In the genomic region with DNA sequence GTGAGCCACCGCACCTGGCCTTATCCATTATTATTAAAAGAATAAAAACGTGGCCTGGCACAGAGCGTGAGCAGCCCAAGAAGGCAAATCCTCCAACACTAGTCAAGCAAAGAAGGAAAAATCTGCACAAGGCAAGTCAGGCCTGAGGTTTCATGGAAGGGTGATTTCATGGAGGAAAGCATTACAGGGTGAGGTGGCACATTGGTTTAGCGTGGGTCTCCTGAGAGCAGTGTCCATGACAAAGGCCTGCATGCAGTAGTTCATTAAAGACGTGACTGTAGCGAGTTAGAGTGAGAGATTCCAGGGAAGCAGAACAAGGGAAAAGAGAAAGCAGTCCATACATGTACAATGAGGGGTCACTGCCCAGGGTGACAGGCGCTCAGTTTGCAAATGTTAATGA, we compare ENCODE assay signal across 17 cellular contexts.
DNase-seq lines count a peak whose midpoint lies in the region; ATAC-seq, FAIRE-seq and TF ChIP-seq lines count a peak whose summit lies in the region.
"Had no signal": no experiment of that assay in that cellular context is flagged by ENCODE, and none has a peak within 500 bp of the region (broad histone marks: within the 10 kb centered on the region; RNA-seq: fewer than 3 reads in every experiment).

No MANE protein-coding gene starts in this region.

- no peak overlapping the region for H3K9ac ChIP-seq in H9 (ENCODE audit: extremely low read depth, insufficient read length, low read length)
- no peak overlapping the region for H3K9ac ChIP-seq in mesendoderm (ENCODE audit: low read length)
- H3K9ac ChIP-seq: BLaER1, GM23248 had no signal

- H3K27ac ChIP-seq in H9 (ENCODE audit: insufficient read length, low read depth, low read length) (no peak overlapping the region), mesendoderm (ENCODE audit: low read depth, low read length) (no peak overlapping the region)
- H3K27ac ChIP-seq: BLaER1, GM23248 had no signal

- H3K14ac ChIP-seq in H9 (ENCODE audit: insufficient read depth, low read length) = no peak overlapping the region

- TF ChIP-seq CTCF in H9 (conservative IDR thresholded peaks at IDR 0.05) = no peak
- TF ChIP-seq CTCF in bronchial epithelial cell (IDR thresholded peaks at IDR 0.05; ENCODE audit: insufficient read depth, low read length, severe bottlenecking) = no peak

- H3K27me3 Mint-ChIP-seq in H9 (ENCODE audit: low read depth) = no peaks in the 10 kb centered on the region
- H3K27me3 Mint-ChIP-seq in activated naive CD4-positive, alpha-beta T cell treated with anti-CD3 and anti-CD28 coated beads for 36 hours (ENCODE audit: low read depth) = peaks cover 3% of the 10 kb centered on the region
- H3K27me3 Mint-ChIP-seq: CD4-positive, alpha-beta memory T cell had no signal

- H3K23me2 ChIP-seq in H9 (ENCODE audit: insufficient read length, low read depth, low read length, poor library complexity, severe bottlenecking) = no peaks in the 10 kb centered on the region

- no peaks in the 10 kb centered on the region for H3K9me3 ChIP-seq in H9 (ENCODE audit: control insufficient read depth, low read depth, low read length)
- H3K9me3 ChIP-seq: BLaER1 had no signal

- H3K4ac ChIP-seq in H9 (ENCODE audit: low read depth, low read length) = no peak overlapping the region
- no peak overlapping the region for H3K4ac ChIP-seq in mesendoderm (ENCODE audit: low read depth, low read length)

- no peak overlapping the region for H2AFZ ChIP-seq in H9 (ENCODE audit: low read length)
- H2AFZ ChIP-seq: GM23248 had no signal

- no peak overlapping the region for H2BK5ac ChIP-seq in H9 (ENCODE audit: insufficient read length, low read length)
- H2BK5ac ChIP-seq in mesendoderm (ENCODE audit: low read length) = peak overlapping the region; percentile 2

- H4K8ac ChIP-seq in H9 (replicated peaks; ENCODE audit: insufficient read length, low read depth, low read length) (no peak overlapping the region), mesendoderm (ENCODE audit: low read depth, low read length) (no peak overlapping the region)

- no peak overlapping the region for H3K4me3 Mint-ChIP-seq in H9
- H3K4me3 Mint-ChIP-seq in activated naive CD4-positive, alpha-beta T cell treated with anti-CD3 and anti-CD28 coated beads for 36 hours = no peak overlapping the region
- H3K4me3 Mint-ChIP-seq: CD14-positive monocyte; CD4-positive, alpha-beta memory T cell had no signal

- H4K5ac ChIP-seq in H9 (ENCODE audit: insufficient read length, low read depth, low read length) = no peak overlapping the region
- no peak overlapping the region for H4K5ac ChIP-seq in mesendoderm (ENCODE audit: low read length)

- no peaks in the 10 kb centered on the region for H4K20me1 ChIP-seq in H9 (ENCODE audit: control insufficient read depth, insufficient read depth, insufficient read length)
- H4K20me1 ChIP-seq: BLaER1 had no signal

- H3K79me2 ChIP-seq in H9 (ENCODE audit: insufficient read depth, low read length) = no peaks in the 10 kb centered on the region
- H3K79me2 ChIP-seq in mesendoderm (ENCODE audit: control insufficient read depth, insufficient read depth, low read length) = no peaks in the 10 kb centered on the region

- no peak overlapping the region for H3K56ac ChIP-seq in H9 (ENCODE audit: insufficient read length, low read depth, low read length)
- H3K56ac ChIP-seq in mesendoderm (ENCODE audit: low read length) = no peak overlapping the region

- no peak for ATAC-seq in GM21390 (IDR thresholded peaks at IDR 0.05; ENCODE audit: unreplicated experiment)

- no peaks in the 10 kb centered on the region for H3K27me3 ChIP-seq in H9 (ENCODE audit: insufficient read depth, low read length)
- H3K27me3 ChIP-seq in bronchial epithelial cell (ENCODE audit: control insufficient read depth, insufficient read depth, low read length) = no peaks in the 10 kb centered on the region
- H3K27me3 ChIP-seq in mesendoderm (ENCODE audit: insufficient read depth, low read length, poor library complexity) = no peaks in the 10 kb centered on the region
- H3K27me3 ChIP-seq: BLaER1 had no signal

- H3K4me1 Mint-ChIP-seq in H9 = peaks cover 30 to 33% of the 10 kb centered on the region in 2 experiments
- no peaks in the 10 kb centered on the region for H3K4me1 Mint-ChIP-seq in activated naive CD4-positive, alpha-beta T cell treated with anti-CD3 and anti-CD28 coated beads for 36 hours (ENCODE audit: low read depth)
- H3K4me1 Mint-ChIP-seq: CD14-positive monocyte had no signal

- H4K91ac ChIP-seq in H9 (ENCODE audit: insufficient read length, low read depth, low read length) = no peak overlapping the region

- H3K36me3 ChIP-seq in bronchial epithelial cell (ENCODE audit: control insufficient read depth, insufficient read depth, low read length) (no peaks in the 10 kb centered on the region), mesendoderm (ENCODE audit: control insufficient read depth, insufficient read depth, low read length) (no peaks in the 10 kb centered on the region)
- H3K36me3 ChIP-seq: BLaER1 had no signal

- H3K4me1 ChIP-seq in H9 (ENCODE audit: insufficient read depth, low read length) (peaks cover 8% of the 10 kb centered on the region; the same call in 1 of the 2 replicates), mesendoderm (ENCODE audit: control insufficient read depth, low read depth, low read length) (peaks cover 11% of the 10 kb centered on the region)

- H3K18ac ChIP-seq in H9 (ENCODE audit: insufficient read length, low read depth, low read length) (peak overlapping the region; percentile 25), mesendoderm (ENCODE audit: low read length) (no peak overlapping the region)

- H3K79me1 ChIP-seq in H9 (ENCODE audit: insufficient read depth, low read depth, low read length, poor library complexity, severe bottlenecking) = no peaks in the 10 kb centered on the region
- H3K79me1 ChIP-seq in mesendoderm (ENCODE audit: low read length) = no peaks in the 10 kb centered on the region

- no peak overlapping the region for H3T11ph ChIP-seq in H9 (ENCODE audit: low read length)

- peaks cover 4 to 14% (median 13%) of the 10 kb centered on the region in 3 experiments for H3K36me3 Mint-ChIP-seq in H9 (ENCODE audit: insufficient read depth in 1 of 3, low read depth in 3 of 3)
- no peaks in the 10 kb centered on the region for H3K36me3 Mint-ChIP-seq in activated naive CD4-positive, alpha-beta T cell treated with anti-CD3 and anti-CD28 coated beads for 36 hours (ENCODE audit: low read depth)
- H3K36me3 Mint-ChIP-seq: CD14-positive monocyte; CD4-positive, alpha-beta memory T cell had no signal

- FAIRE-seq in bronchial epithelial cell (lab: Jason Lieb, UNC) = peak; percentile 32

- no peak for DNase-seq in H9
- DNase-seq in bronchial epithelial cell (ENCODE audit: low read depth) = no peak
- DNase-seq in glomerular visceral epithelial cell (ENCODE audit: extremely low spot score) = peak; percentile 78
- DNase-seq in mesendoderm = no peak
- no peak for DNase-seq in activated naive CD4-positive, alpha-beta T cell treated with anti-CD3 and anti-CD28 coated beads for 36 hours
- DNase-seq in RPMI8226 = no peak
- no peak for DNase-seq in NCI-H146 treated with DMSO at 0.1 percent for 48 hours (lab: John Stamatoyannopoulos, UW; ENCODE audit: unreplicated experiment)
- DNase-seq: 8988T; Calu3; CD4-positive, alpha-beta memory T cell; DMS79 treated with DMSO at 0.1 percent for 48 hours; GF-D8; GM23248; H7 had no signal

- intact Hi-C loops in activated naive CD4-positive, alpha-beta T cell treated with anti-CD3 and anti-CD28 coated beads for 36 hours (cut with micrococcal nuclease) = no loop called here

- H3K4me2 ChIP-seq in H9 (ENCODE audit: insufficient read depth, insufficient read length, low read length) = no peak overlapping the region
- no peak overlapping the region for H3K4me2 ChIP-seq in mesendoderm (ENCODE audit: low read length)
- H3K4me2 ChIP-seq: BLaER1 had no signal

- H3K23ac ChIP-seq in H9 (ENCODE audit: insufficient read length, low read depth, low read length) = no peak overlapping the region
- H3K23ac ChIP-seq in mesendoderm (ENCODE audit: low read length) = no peak overlapping the region

- WGBS in H9 (ENCODE audit: extremely low coverage, insufficient read length, low lambda C conversion rate) = no CpG with 5 or more reads among the region's 7 CpGs
- no CpG with 5 or more reads among the region's 7 CpGs for WGBS in mesendoderm (ENCODE audit: extremely low coverage, insufficient coverage, low lambda C conversion rate)

- CTCF ChIA-PET in activated naive CD4-positive, alpha-beta T cell treated with anti-CD3 and anti-CD28 coated beads for 36 hours (lab: Charles Lee) = no interaction called here

- no peak overlapping the region for H2BK12ac ChIP-seq in H9 (ENCODE audit: insufficient read length, low read depth, low read length)

- H3K27ac Mint-ChIP-seq in H9 = no peak overlapping the region
- no peak overlapping the region for H3K27ac Mint-ChIP-seq in activated naive CD4-positive, alpha-beta T cell treated with anti-CD3 and anti-CD28 coated beads for 36 hours
- H3K27ac Mint-ChIP-seq: CD14-positive monocyte; CD4-positive, alpha-beta memory T cell had no signal

- H2BK120ac ChIP-seq in H9 (ENCODE audit: low read depth, low read length, poor library complexity, severe bottlenecking) (no peak overlapping the region), mesendoderm (ENCODE audit: low read depth, low read length) (no peak overlapping the region)

- peaks cover 10 to 13% of the 10 kb centered on the region in 2 experiments for H3K9me3 Mint-ChIP-seq in H9
- peaks cover 3% of the 10 kb centered on the region for H3K9me3 Mint-ChIP-seq in activated naive CD4-positive, alpha-beta T cell treated with anti-CD3 and anti-CD28 coated beads for 36 hours

- H2BK15ac ChIP-seq in H9 (ENCODE audit: low read depth, low read length) (no peak overlapping the region), mesendoderm (replicated peaks; ENCODE audit: low read depth) (no peak overlapping the region)

- no peak overlapping the region for H3K4me3 ChIP-seq in bronchial epithelial cell (ENCODE audit: low read depth, low read length)
- H3K4me3 ChIP-seq in mesendoderm (ENCODE audit: low read length) = no peak overlapping the region
- H3K4me3 ChIP-seq: BLaER1, GM23248 had no signal

- no peak overlapping the region for H2AK5ac ChIP-seq in H9 (ENCODE audit: insufficient read length, low read length)
- no peak overlapping the region for H2AK5ac ChIP-seq in mesendoderm (ENCODE audit: low read length)

- H2BK20ac ChIP-seq in H9 (ENCODE audit: low read depth, low read length, poor library complexity, severe bottlenecking) = no peak overlapping the region
